ENCODE assay signal across 27 cellular contexts in genomic region chr15:79609501-79609900, GRCh38.
"Had no signal": no experiment of that assay in that cellular context is flagged by ENCODE, and none has a peak within 500 bp of the region (broad histone marks: within the 10 kb centered on the region; RNA-seq: fewer than 3 reads in every experiment).

No MANE protein-coding gene starts in this region.

- H3K9me3 Mint-ChIP-seq: naive thymus-derived CD8-positive, alpha-beta T cell; neural crest cell; stimulated activated naive B cell treated with anti-CD40 and anti-IgM and Interleukin-4, amounts not matched to agents 10 μg/mL and 1 μg/mL and 100 μg/mL, for 72 hours had no signal

- H3K27ac Mint-ChIP-seq: naive thymus-derived CD8-positive, alpha-beta T cell; stimulated activated naive B cell treated with anti-CD40 and anti-IgM and Interleukin-4, amounts not matched to agents 10 μg/mL and 1 μg/mL and 100 μg/mL, for 72 hours had no signal

- H3K27me3 ChIP-seq: testis, thyroid gland, upper lobe of left lung, vagina had no signal

- H3K36me3 Mint-ChIP-seq: naive thymus-derived CD8-positive, alpha-beta T cell; stimulated activated naive B cell treated with anti-CD40 and anti-IgM and Interleukin-4, amounts not matched to agents 10 μg/mL and 1 μg/mL and 100 μg/mL, for 72 hours had no signal

- H3K4me1 Mint-ChIP-seq: naive thymus-derived CD8-positive, alpha-beta T cell; neural crest cell; stimulated activated naive B cell treated with anti-CD40 and anti-IgM and Interleukin-4, amounts not matched to agents 10 μg/mL and 1 μg/mL and 100 μg/mL, for 72 hours had no signal

- H3K4me3 ChIP-seq: left lung, lower lobe of right lung, skin epidermis, stomach, testis, thyroid gland, transverse colon, upper lobe of left lung, vagina had no signal

- H3K27ac ChIP-seq: left lung, lower lobe of right lung, parathyroid adenoma, skin epidermis, stomach, testis, thyroid gland, transverse colon, upper lobe of left lung, vagina had no signal

- DNase-seq: hippocampal formation; kidney; left cardiac atrium; left lung; lower lobe of right lung; mammary epithelial cell; mesenchymal stem cell; naive thymus-derived CD8-positive, alpha-beta T cell; nucleus accumbens; retina; right cardiac atrium; stimulated activated CD4-positive, alpha-beta T cell treated with anti-CD3 and anti-CD28 coated beads, Interleukin-12 subunit alpha, Interleukin-12 subunit beta, amount 100 ng/mL, for 4 hours; stimulated activated CD4-positive, alpha-beta T cell treated with anti-CD3 and anti-CD28 coated beads, Interleukin-15, amount 100 ng/mL, for 24 hours; stimulated activated CD4-positive, alpha-beta T cell treated with anti-CD3 and anti-CD28 coated beads, Interleukin-2, amount 100 ng/mL, for 24 hours; stimulated activated CD4-positive, alpha-beta T cell treated with anti-CD3 and anti-CD28 coated beads, Interleukin-4, amount 100 ng/mL, for 1 hour; stimulated activated naive B cell treated with anti-CD40 and anti-IgM and Interleukin-4, amounts not matched to agents 10 μg/mL and 1 μg/mL and 100 μg/mL, for 72 hours; stimulated activated naive CD8-positive, alpha-beta T cell treated with anti-CD3 and anti-CD28 coated beads, Interleukin-15, Interleukin-2, amounts not matched to agents 100 U/mL and 50 U/mL, for 24 hours; stomach; testis; thyroid gland; transverse colon; upper lobe of left lung had no signal

- H3K4me3 Mint-ChIP-seq: naive thymus-derived CD8-positive, alpha-beta T cell; nephron; neural crest cell; stimulated activated naive B cell treated with anti-CD40 and anti-IgM and Interleukin-4, amounts not matched to agents 10 μg/mL and 1 μg/mL and 100 μg/mL, for 72 hours had no signal
